Comparison of ENCODE assay signal across 10 cellular contexts in the genomic region with DNA sequence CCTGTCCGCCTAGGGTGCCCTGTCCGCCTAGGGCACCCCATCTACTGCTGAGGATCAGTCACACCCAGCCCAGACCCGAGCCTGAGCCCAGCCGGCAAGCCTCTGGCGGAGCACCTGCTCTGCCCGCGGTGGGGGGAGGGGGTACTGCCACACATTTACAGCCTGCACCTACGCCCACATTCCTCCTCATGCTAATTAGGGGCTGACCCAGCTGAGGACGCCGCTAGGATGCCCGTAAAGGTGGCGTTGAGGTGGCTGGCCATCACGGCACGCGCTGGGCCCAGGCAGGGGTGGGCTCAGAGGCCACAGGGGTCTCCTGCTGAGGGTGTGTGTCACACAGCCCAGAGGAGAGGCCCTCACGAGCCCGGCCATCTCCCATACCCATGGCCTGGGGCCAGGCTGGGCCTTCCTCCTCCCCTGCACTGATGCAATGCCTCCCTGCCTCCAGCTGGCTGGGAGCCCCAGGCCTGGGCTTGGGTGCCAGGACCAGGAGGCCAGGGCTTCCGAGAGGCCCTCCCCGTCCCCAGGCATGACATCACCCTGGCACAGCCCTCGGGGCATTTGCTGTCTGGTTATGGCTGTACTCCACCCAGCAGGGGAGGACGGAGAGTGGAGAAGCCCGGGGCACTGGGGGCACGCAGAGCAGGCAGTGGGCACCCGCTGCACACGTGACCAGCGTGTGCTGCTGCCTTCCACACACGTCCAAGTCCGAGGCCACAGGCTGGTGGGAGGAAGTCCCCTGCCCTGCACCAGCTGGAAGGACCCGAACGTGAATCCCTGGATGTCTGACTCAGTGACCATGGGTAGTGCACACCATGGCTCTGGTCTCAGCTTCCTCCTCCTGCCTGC. TPM values are rescaled to one million over a fixed set of nuclear protein-coding genes. Genes with fewer than 3 reads are reported as not detected.
DNase-seq lines count a peak whose midpoint lies in the region; FAIRE-seq lines count a peak whose summit lies in the region.
"Had no signal": no experiment of that assay in that cellular context is flagged by ENCODE, and none has a peak within 500 bp of the region (broad histone marks: within the 10 kb centered on the region; RNA-seq: fewer than 3 reads in every experiment).

No MANE protein-coding gene starts in this region.

- no peaks in the 10 kb centered on the region for H3K36me3 ChIP-seq in small intestine (ENCODE audit: control insufficient read depth in 2 of 2, insufficient read depth in 2 of 2, low read length in 2 of 2)
- H3K36me3 ChIP-seq: SJSA1 had no signal

- H3K27me3 ChIP-seq in small intestine (ENCODE audit: control insufficient read depth in 2 of 2, insufficient read depth in 2 of 2, low read length in 2 of 2): no peaks in the 10 kb centered on the region
- H3K27me3 ChIP-seq: SJSA1 had no signal

- DNase-seq in NCI-H1694 (lab: John Stamatoyannopoulos, UW) (peak; percentile 28), NCI-H1694 treated with DMSO at 0.1 percent for 48 hours (lab: John Stamatoyannopoulos, UW) (no peak), astrocyte of the hippocampus (ENCODE audit: low read depth, low spot score) (peak; percentile 93), hypothalamus (lab: John Stamatoyannopoulos, UW) (peak in 48 of 51 donors; percentile 36 to 98 (median 89)), small intestine (peak; percentile 89), NCI-H1048 (lab: John Stamatoyannopoulos, UW) (no peak), SK-N-DZ (ENCODE audit: low spot score) (no peak), NCI-H774 (lab: John Stamatoyannopoulos, UW) (no peak)

- H3K4me1 ChIP-seq in small intestine (ENCODE audit: control insufficient read depth in 2 of 2, insufficient read depth in 1 of 2, low read depth in 1 of 2, low read length in 1 of 2): no peaks in the 10 kb centered on the region

- no peaks in the 10 kb centered on the region for H3K9me3 ChIP-seq in small intestine (ENCODE audit: control insufficient read depth, low read depth)
- H3K9me3 ChIP-seq: BLaER1 treated with 17β-estradiol and CSF1 and Interleukin-3, amounts not matched to agents 10 nM and 100 nM; SJSA1 had no signal

- peak overlapping the region; percentile 77 to 79 for H3K27ac ChIP-seq in small intestine (ENCODE audit: low read depth in 1 of 2, low read length in 1 of 2)
- H3K27ac ChIP-seq: BLaER1 treated with 17β-estradiol and CSF1 and Interleukin-3, amounts not matched to agents 10 nM and 100 nM; SJSA1 had no signal

- no peak for FAIRE-seq in small intestine (lab: Jason Lieb, UNC)

- WGBS in small intestine, 3 donors: 6 to 48% (median 23%) methylated on average over 25 to 30 of the region's 30 CpGs

- no peak overlapping the region for H3K4me3 ChIP-seq in small intestine (ENCODE audit: low read depth in 1 of 2, low read length in 2 of 2)
- H3K4me3 ChIP-seq: BLaER1 treated with 17β-estradiol and CSF1 and Interleukin-3, amounts not matched to agents 10 nM and 100 nM; SJSA1 had no signal

RNA-seq across cellular contexts. Expression of a gene that starts 12.7 kb away (rescaled TPM):
- 1 to 10 TPM; 3.1 to 8.1 (median 6.0) TPM for polyA plus RNA-seq in small intestine
- 3.7 and 8.8 TPM in 2 replicates for polyA plus RNA-seq in SK-N-DZ (2014; cell fraction: cytosol; rRNA removed)
- polyA plus RNA-seq in SK-N-DZ (2014; cell fraction: nucleus; rRNA removed): 4.9 and 6.9 TPM in 2 replicates

RNA-seq across cellular contexts. Expression of a gene that starts 25.8 kb away (rescaled TPM):
- polyA plus RNA-seq in small intestine: not detected
- polyA plus RNA-seq in SK-N-DZ (2014; cell fraction: cytosol; rRNA removed): not detected in 2 replicates
- not detected in 2 replicates for polyA plus RNA-seq in SK-N-DZ (2014; cell fraction: nucleus; rRNA removed)

RNA-seq across cellular contexts. Expression of a gene that starts 38.8 kb away (rescaled TPM):
- polyA plus RNA-seq in small intestine: under 1 TPM in 1 of 3 donors, not detected in 2; 0.07 TPM
- polyA plus RNA-seq in SK-N-DZ (2014; cell fraction: cytosol; rRNA removed): not detected in 2 replicates
- polyA plus RNA-seq in SK-N-DZ (2014; cell fraction: nucleus; rRNA removed): not detected in 2 replicates

RNA-seq across cellular contexts. Expression of a gene that starts 48.9 kb away (rescaled TPM):
- polyA plus RNA-seq in small intestine: not detected
- not detected in 2 replicates for polyA plus RNA-seq in SK-N-DZ (2014; cell fraction: cytosol; rRNA removed)
- polyA plus RNA-seq in SK-N-DZ (2014; cell fraction: nucleus; rRNA removed): not detected in 2 replicates

Comparison
In these comparisons a context has a peak if more than half of its experiments do, and no peak if none do; other contexts are left out.
1. DNase-seq: peak in NCI-H1694 (single experiment), astrocyte of the hippocampus (single experiment), hypothalamus (48 of 51) and small intestine (single experiment); none in NCI-H1694 treated with DMSO at 0.1 percent for 48 hours (single experiment), NCI-H1048 (single experiment), SK-N-DZ (single experiment) and NCI-H774 (single experiment).